In genomic region chr3:16060358-16060852, GRCh38 we compare ENCODE assay signal across 8 cellular contexts.
DNase-seq lines count a peak whose midpoint lies in the region; ATAC-seq, FAIRE-seq and TF ChIP-seq lines count a peak whose summit lies in the region.

No MANE protein-coding gene starts in this region.

- intact Hi-C loops in breast epithelium (cut with DNase I; ENCODE audit: low total_unique reads): loop anchor here (5.0 kb wide), 1 partner anchor 117 kb away; no protein-coding TSS in a partner anchor

- H3K9me3 ChIP-seq in breast epithelium: no peaks in the 10 kb centered on the region
- H3K9me3 ChIP-seq in keratinocyte (ENCODE audit: control insufficient read depth, low read depth, low read length): no peaks in the 10 kb centered on the region

- H3K79me2 ChIP-seq in keratinocyte (ENCODE audit: control insufficient read depth, insufficient read depth, low read length): no peaks in the 10 kb centered on the region

- H3K27ac ChIP-seq in breast epithelium (peak overlapping the region; percentile 82 to 86), keratinocyte (ENCODE audit: control insufficient read depth, insufficient read depth, low read length) (peak overlapping the region; percentile 85), substantia nigra (ENCODE audit: low read depth, low read length, poor library complexity, severe bottlenecking) (peak overlapping the region; percentile 97)

- H4K20me1 ChIP-seq in keratinocyte (ENCODE audit: control insufficient read depth, extremely low read depth, insufficient read depth, low read length): no peaks in the 10 kb centered on the region

- dilution Hi-C loops in keratinocyte (cut with MboI; ENCODE audit: extremely low pct_ligation_motif_present, low sequenced_read_pairs): no loop called here

- FAIRE-seq in keratinocyte (lab: Jason Lieb, UNC) (peak; percentile 80), GM12892 (lab: Jason Lieb, UNC) (no peak)

- peak; percentile 67 for DNase-seq in HPDE6-E6E7 (ENCODE audit: extremely low spot score)
- DNase-seq in breast epithelium (ENCODE audit: low spot score in 2 of 2): peak in 1 of 2 donors; percentile 75
- peak; percentile 98 for DNase-seq in keratinocyte (ENCODE audit: low read depth, low spot score)
- DNase-seq in substantia nigra (lab: John Stamatoyannopoulos, UW): peak in 12 of 49 donors; percentile 12 to 42 (median 19)
- DNase-seq in NCI-H2081 (lab: John Stamatoyannopoulos, UW): no peak
- DNase-seq in AML-193 (lab: John Stamatoyannopoulos, UW): no peak
- no peak for DNase-seq in GM12892 (ENCODE audit: insufficient read length)

- H3K4me1 ChIP-seq in breast epithelium (no peaks in the 10 kb centered on the region), keratinocyte (ENCODE audit: control insufficient read depth, extremely low read depth, insufficient read depth, low read length) (peaks cover 35% of the 10 kb centered on the region)

- peak overlapping the region; percentile 66 for H3K4me2 ChIP-seq in keratinocyte (ENCODE audit: control insufficient read depth, extremely low read depth, insufficient read depth, low read depth, low read length)

- no peaks in the 10 kb centered on the region for H3K9me1 ChIP-seq in keratinocyte (ENCODE audit: control insufficient read depth, extremely low read depth, insufficient read depth, low read length)

- no peak overlapping the region for H2AFZ ChIP-seq in keratinocyte (ENCODE audit: control insufficient read depth, low read length)

- no peak for ATAC-seq in HG03460 (IDR thresholded peaks at IDR 0.05; ENCODE audit: unreplicated experiment)

- TF ChIP-seq POLR2A in breast epithelium (IDR thresholded peaks at IDR 0.05) (no peak), GM12892 (IDR thresholded peaks at IDR 0.05; ENCODE audit: low read depth, low read length) (no peak)

- H3K9ac ChIP-seq in keratinocyte (ENCODE audit: control insufficient read depth, extremely low read depth, insufficient read depth, low read length): peak overlapping the region; percentile 65

- H3K36me3 ChIP-seq in breast epithelium: no peaks in the 10 kb centered on the region
- no peaks in the 10 kb centered on the region for H3K36me3 ChIP-seq in keratinocyte (ENCODE audit: control insufficient read depth in 2 of 2, extremely low read depth in 1 of 2, insufficient read depth in 2 of 2, low read length in 2 of 2)

- TF ChIP-seq CTCF in breast epithelium (IDR thresholded peaks at IDR 0.05) (peak in 1 of 3 donors; percentile 27), keratinocyte (optimal IDR thresholded peaks at IDR 0.05 in 1 of 3, IDR thresholded peaks at IDR 0.05 in 1 of 3, conservative IDR thresholded peaks at IDR 0.05 in 1 of 3; ENCODE audit: extremely low read depth in 1 of 3, insufficient read depth in 2 of 3, low read length in 3 of 3) (peak in 2 of 3 experiments; percentile 48 to 66)

- H3K27me3 ChIP-seq in breast epithelium (no peaks in the 10 kb centered on the region), keratinocyte (ENCODE audit: control insufficient read depth, extremely low read depth, insufficient read depth, low read length) (no peaks in the 10 kb centered on the region)

- no peak overlapping the region for H3K4me3 ChIP-seq in breast epithelium
- no peak overlapping the region for H3K4me3 ChIP-seq in keratinocyte (ENCODE audit: control insufficient read depth in 2 of 3, extremely low read depth in 1 of 3, insufficient read depth in 2 of 3, low read depth in 1 of 3, low read length in 3 of 3)

Comparison
In these comparisons a context has a peak if more than half of its experiments do, and no peak if none do; other contexts are left out.
1. DNase-seq: peak in HPDE6-E6E7 (single experiment) and keratinocyte (single experiment); none in NCI-H2081 (0 of 2), AML-193 (0 of 2) and GM12892 (single experiment).
2. Peak in every context shown above with its lines, with median percentiles within 50 percentile points of each other: H3K27ac ChIP-seq.